1 cellular context compared by ENCODE assay signal in the genomic region with DNA sequence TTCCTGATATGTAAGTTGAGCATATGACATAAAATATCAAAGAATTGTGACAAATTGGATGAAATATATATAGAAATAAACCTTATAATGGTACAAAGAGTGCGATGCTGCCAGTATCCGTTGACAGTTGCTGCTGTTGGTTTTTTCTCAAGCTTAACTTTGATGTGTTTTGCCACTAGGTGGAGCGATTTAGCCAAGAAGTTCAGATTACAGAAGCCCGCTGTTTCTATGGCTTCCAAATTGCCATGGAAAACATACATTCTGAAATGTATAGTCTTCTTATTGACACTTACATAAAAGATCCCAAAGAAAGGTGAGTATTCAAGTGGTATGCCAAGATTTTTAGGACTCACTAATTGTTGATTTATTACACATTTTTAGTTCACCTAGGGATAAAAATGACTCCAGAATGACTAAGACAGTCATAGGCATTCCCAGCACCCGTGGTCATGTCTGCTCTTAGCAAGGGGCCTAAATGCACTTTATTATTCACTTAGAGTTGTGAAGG.
TF ChIP-seq lines count a peak whose summit lies in the region.

No MANE protein-coding gene starts in this region.

TF ChIP-seq in SK-N-SH, 30 proteins besides CTCF, POLR2A, EP300 and RAD21 (continued from another document):
- TF ChIP-seq, protein P1, sequence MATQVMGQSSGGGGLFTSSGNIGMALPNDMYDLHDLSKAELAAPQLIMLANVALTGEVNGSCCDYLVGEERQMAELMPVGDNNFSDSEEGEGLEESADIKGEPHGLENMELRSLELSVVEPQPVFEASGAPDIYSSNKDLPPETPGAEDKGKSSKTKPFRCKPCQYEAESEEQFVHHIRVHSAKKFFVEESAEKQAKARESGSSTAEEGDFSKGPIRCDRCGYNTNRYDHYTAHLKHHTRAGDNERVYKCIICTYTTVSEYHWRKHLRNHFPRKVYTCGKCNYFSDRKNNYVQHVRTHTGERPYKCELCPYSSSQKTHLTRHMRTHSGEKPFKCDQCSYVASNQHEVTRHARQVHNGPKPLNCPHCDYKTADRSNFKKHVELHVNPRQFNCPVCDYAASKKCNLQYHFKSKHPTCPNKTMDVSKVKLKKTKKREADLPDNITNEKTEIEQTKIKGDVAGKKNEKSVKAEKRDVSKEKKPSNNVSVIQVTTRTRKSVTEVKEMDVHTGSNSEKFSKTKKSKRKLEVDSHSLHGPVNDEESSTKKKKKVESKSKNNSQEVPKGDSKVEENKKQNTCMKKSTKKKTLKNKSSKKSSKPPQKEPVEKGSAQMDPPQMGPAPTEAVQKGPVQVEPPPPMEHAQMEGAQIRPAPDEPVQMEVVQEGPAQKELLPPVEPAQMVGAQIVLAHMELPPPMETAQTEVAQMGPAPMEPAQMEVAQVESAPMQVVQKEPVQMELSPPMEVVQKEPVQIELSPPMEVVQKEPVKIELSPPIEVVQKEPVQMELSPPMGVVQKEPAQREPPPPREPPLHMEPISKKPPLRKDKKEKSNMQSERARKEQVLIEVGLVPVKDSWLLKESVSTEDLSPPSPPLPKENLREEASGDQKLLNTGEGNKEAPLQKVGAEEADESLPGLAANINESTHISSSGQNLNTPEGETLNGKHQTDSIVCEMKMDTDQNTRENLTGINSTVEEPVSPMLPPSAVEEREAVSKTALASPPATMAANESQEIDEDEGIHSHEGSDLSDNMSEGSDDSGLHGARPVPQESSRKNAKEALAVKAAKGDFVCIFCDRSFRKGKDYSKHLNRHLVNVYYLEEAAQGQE (IDR thresholded peaks at IDR 0.05; ENCODE audit: low read depth, low read length) = no peak
- TF ChIP-seq, protein P2, sequence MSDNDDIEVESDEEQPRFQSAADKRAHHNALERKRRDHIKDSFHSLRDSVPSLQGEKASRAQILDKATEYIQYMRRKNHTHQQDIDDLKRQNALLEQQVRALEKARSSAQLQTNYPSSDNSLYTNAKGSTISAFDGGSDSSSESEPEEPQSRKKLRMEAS (IDR thresholded peaks at IDR 0.05; ENCODE audit: low read depth) = no peak
- TF ChIP-seq FOSL2 (IDR thresholded peaks at IDR 0.05; ENCODE audit: borderline replicate concordance, low read depth) (no peak; the same call in 1 of the 2 replicates), CHD2 (IDR thresholded peaks at IDR 0.05; ENCODE audit: low read length, partially characterized antibody) (peak; percentile 36), ELF1 (IDR thresholded peaks at IDR 0.05) (no peak), RFX5 (IDR thresholded peaks at IDR 0.05; ENCODE audit: low read length) (no peak), SMC3 (IDR thresholded peaks at IDR 0.05; ENCODE audit: low read depth, low read length) (peak; percentile 57), TAF1 (IDR thresholded peaks at IDR 0.05; ENCODE audit: borderline replicate concordance, low read depth, low read length) (no peak), RCOR1 (IDR thresholded peaks at IDR 0.05; ENCODE audit: low read length) (peak; percentile 44; the same call in 1 of the 2 replicates), MEF2A (IDR thresholded peaks at IDR 0.05; ENCODE audit: borderline replicate concordance, low read depth) (no peak), EZH2phosphoT487 (IDR thresholded peaks at IDR 0.05; ENCODE audit: borderline replicate concordance, low read depth) (no peak), POLR2AphosphoS5 (IDR thresholded peaks at IDR 0.05; ENCODE audit: low read depth, low read length) (no peak)
- TF ChIP-seq, protein P3, sequence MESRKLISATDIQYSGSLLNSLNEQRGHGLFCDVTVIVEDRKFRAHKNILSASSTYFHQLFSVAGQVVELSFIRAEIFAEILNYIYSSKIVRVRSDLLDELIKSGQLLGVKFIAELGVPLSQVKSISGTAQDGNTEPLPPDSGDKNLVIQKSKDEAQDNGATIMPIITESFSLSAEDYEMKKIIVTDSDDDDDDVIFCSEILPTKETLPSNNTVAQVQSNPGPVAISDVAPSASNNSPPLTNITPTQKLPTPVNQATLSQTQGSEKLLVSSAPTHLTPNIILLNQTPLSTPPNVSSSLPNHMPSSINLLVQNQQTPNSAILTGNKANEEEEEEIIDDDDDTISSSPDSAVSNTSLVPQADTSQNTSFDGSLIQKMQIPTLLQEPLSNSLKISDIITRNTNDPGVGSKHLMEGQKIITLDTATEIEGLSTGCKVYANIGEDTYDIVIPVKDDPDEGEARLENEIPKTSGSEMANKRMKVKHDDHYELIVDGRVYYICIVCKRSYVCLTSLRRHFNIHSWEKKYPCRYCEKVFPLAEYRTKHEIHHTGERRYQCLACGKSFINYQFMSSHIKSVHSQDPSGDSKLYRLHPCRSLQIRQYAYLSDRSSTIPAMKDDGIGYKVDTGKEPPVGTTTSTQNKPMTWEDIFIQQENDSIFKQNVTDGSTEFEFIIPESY (IDR thresholded peaks at IDR 0.05; ENCODE audit: borderline replicate concordance, low read depth) = no peak
- TF ChIP-seq, protein P4, sequence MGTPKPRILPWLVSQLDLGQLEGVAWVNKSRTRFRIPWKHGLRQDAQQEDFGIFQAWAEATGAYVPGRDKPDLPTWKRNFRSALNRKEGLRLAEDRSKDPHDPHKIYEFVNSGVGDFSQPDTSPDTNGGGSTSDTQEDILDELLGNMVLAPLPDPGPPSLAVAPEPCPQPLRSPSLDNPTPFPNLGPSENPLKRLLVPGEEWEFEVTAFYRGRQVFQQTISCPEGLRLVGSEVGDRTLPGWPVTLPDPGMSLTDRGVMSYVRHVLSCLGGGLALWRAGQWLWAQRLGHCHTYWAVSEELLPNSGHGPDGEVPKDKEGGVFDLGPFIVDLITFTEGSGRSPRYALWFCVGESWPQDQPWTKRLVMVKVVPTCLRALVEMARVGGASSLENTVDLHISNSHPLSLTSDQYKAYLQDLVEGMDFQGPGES (IDR thresholded peaks at IDR 0.05; ENCODE audit: low read depth, low read length) = no peak
